8 cellular contexts compared by ENCODE assay signal in the genomic region with DNA sequence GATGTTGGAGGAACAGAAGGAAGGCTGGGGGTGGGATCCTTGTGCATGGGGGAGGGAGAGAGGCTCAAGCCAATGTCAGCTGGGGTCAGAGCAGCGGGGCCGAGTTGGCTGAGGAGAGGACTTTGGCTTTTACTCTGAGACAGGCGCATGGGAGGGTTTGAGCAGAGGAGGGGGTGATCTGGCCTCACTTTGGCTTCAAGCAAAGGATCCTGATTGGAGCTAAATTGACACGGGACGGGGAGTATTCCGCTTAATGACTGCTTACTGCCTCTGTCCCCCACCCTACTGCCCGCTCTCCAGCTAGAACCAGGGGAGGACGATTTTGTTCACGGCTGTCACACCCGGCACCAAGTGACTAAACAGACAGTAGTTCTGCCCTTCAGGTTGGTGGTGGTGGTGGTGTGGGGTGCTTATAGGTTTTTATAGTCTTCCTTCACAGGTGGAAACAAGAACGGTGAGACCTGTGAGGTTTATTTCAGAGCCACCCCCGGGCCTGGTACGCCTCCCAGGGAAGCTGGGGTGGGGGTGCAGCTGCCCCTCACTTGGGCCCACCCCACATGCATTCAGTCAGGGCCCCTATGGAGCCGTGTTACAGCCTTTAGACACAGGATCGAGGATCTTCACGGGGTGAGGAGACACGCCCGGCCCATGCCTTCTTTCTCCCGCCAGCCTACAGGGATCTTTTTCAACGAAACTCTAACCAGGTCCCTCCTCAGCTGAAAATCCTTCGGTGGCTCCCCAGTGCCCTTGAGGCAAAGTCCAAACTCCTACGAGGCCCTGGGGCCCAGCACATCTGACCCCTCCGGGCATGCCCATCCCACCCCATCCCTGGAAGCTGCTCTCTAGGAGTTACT. TPM values are rescaled to one million over a fixed set of nuclear protein-coding genes. Genes with fewer than 3 reads are reported as not detected.
DNase-seq lines count a peak whose midpoint lies in the region; ATAC-seq and TF ChIP-seq lines count a peak whose summit lies in the region.

No MANE protein-coding gene starts in this region.

- POLR2A ChIA-PET in CD8-positive, alpha-beta memory T cell (lab: Charles Lee), result interaction anchor here (0.8 kb wide), 1 partner anchor 87 kb away, joined by 3 read pairs; no protein-coding TSS in a partner anchor

- no peaks in the 10 kb centered on the region for H3K36me3 ChIP-seq in CD8-positive, alpha-beta memory T cell (ENCODE audit: insufficient read depth, low read length)
- H3K36me3 ChIP-seq in HUES48 (ENCODE audit: control insufficient read depth, insufficient read depth, low read length), result peaks cover 5% of the 10 kb centered on the region; the same call in 1 of the 2 replicates

- peak overlapping the region; percentile 51 for H3K27ac ChIP-seq in CD8-positive, alpha-beta memory T cell (ENCODE audit: low read depth, low read length)
- H3K27ac ChIP-seq in HUES48 (ENCODE audit: low read depth, low read length), result no peak overlapping the region

- TF ChIP-seq CTCF in chondrocyte (IDR thresholded peaks at IDR 0.05) (no peak), neural crest cell (conservative IDR thresholded peaks at IDR 0.05) (no peak)

- H3K4me1 ChIP-seq in CD8-positive, alpha-beta memory T cell (ENCODE audit: insufficient read depth, low read length), result peaks cover 24% of the 10 kb centered on the region
- peaks cover 38% of the 10 kb centered on the region for H3K4me1 ChIP-seq in HUES48 (ENCODE audit: control insufficient read depth, insufficient read depth, low read length)

- no peak for DNase-seq in CD8-positive, alpha-beta memory T cell
- DNase-seq in chondrocyte (ENCODE audit: low spot score) (no peak), neural crest cell (ENCODE audit: low read depth, low spot score) (no peak), LoVo (ENCODE audit: low spot score) (no peak), inferior parietal cortex (ENCODE audit: extremely low spot score) (no peak), OCI-M2 (lab: John Stamatoyannopoulos, UW; ENCODE audit: unreplicated experiment) (no peak)

- peaks cover 3 to 6% of the 10 kb centered on the region in 2 donors for H3K27me3 Mint-ChIP-seq in CD8-positive, alpha-beta memory T cell
- H3K27me3 Mint-ChIP-seq in chondrocyte (ENCODE audit: low read depth), result no peaks in the 10 kb centered on the region
- peaks cover 32% of the 10 kb centered on the region for H3K27me3 Mint-ChIP-seq in neural crest cell (ENCODE audit: low read depth)

- ATAC-seq in GM21723 (IDR thresholded peaks at IDR 0.05; ENCODE audit: unreplicated experiment), result no peak

- H3K4me3 Mint-ChIP-seq in CD8-positive, alpha-beta memory T cell, result peak overlapping the region; percentile 17 to 78 (median 68)
- H3K4me3 Mint-ChIP-seq in chondrocyte (ENCODE audit: unreplicated experiment) (peak overlapping the region; percentile 60), neural crest cell (peak overlapping the region; percentile 39)

- H3K9me3 Mint-ChIP-seq in CD8-positive, alpha-beta memory T cell, result no peaks in the 10 kb centered on the region
- H3K9me3 Mint-ChIP-seq in chondrocyte (ENCODE audit: low read depth) (no peaks in the 10 kb centered on the region), neural crest cell (no peaks in the 10 kb centered on the region)

- H3K4me1 Mint-ChIP-seq in CD8-positive, alpha-beta memory T cell, result peaks cover 18 to 39% (median 26%) of the 10 kb centered on the region in 3 donors
- peaks cover 41% of the 10 kb centered on the region for H3K4me1 Mint-ChIP-seq in chondrocyte (ENCODE audit: low read depth)
- H3K4me1 Mint-ChIP-seq in neural crest cell, result peaks cover 47% of the 10 kb centered on the region

- no peak overlapping the region for H3K4me3 ChIP-seq in CD8-positive, alpha-beta memory T cell (ENCODE audit: low read length)
- peak overlapping the region; percentile 48 for H3K4me3 ChIP-seq in HUES48 (ENCODE audit: low read depth, low read length)

- H3K9me3 ChIP-seq in CD8-positive, alpha-beta memory T cell (ENCODE audit: low read length), result no peaks in the 10 kb centered on the region
- no peaks in the 10 kb centered on the region for H3K9me3 ChIP-seq in HUES48 (ENCODE audit: control insufficient read depth, insufficient read depth, low read length)

- no peak overlapping the region for H3K9ac ChIP-seq in HUES48 (ENCODE audit: low read depth, low read length)

- H3K27ac Mint-ChIP-seq in CD8-positive, alpha-beta memory T cell, result peak overlapping the region in 4 of 8 donors; percentile 3 to 83 (median 40)
- H3K27ac Mint-ChIP-seq in chondrocyte (ENCODE audit: unreplicated experiment), result no peak overlapping the region
- H3K27ac Mint-ChIP-seq in neural crest cell (ENCODE audit: unreplicated experiment), result no peak overlapping the region

- H3K36me3 Mint-ChIP-seq in CD8-positive, alpha-beta memory T cell, result no peaks in the 10 kb centered on the region
- peaks cover 3% of the 10 kb centered on the region for H3K36me3 Mint-ChIP-seq in chondrocyte (ENCODE audit: low read depth)
- no peaks in the 10 kb centered on the region for H3K36me3 Mint-ChIP-seq in neural crest cell (ENCODE audit: low read depth)

- no peaks in the 10 kb centered on the region for H3K27me3 ChIP-seq in CD8-positive, alpha-beta memory T cell (ENCODE audit: insufficient read depth, low read length, poor library complexity, severe bottlenecking)
- peaks cover 16% of the 10 kb centered on the region for H3K27me3 ChIP-seq in HUES48 (ENCODE audit: control insufficient read depth, insufficient read depth, low read length)

- CTCF ChIA-PET in CD8-positive, alpha-beta memory T cell (lab: Charles Lee), result interaction anchor here (0.8 to 8.5 kb wide), 7 partner anchors 13 to 206 kb away, joined by 3 to 150 read pairs (median 3); no protein-coding TSS in a partner anchor

RNA-seq across cellular contexts. Expression of gene SNAI1, which starts 1.3 kb away (rescaled TPM):
- under 1 TPM; 0.42 to 0.49 TPM for total RNA-seq in CD8-positive, alpha-beta memory T cell
- polyA plus RNA-seq in CD8-positive, alpha-beta memory T cell, result 0.60 TPM
- 4.9 to 15.1 TPM (median 6.1 TPM) in 3 replicates for total RNA-seq in chondrocyte
- 12.5 and 12.9 TPM in 2 replicates for total RNA-seq in neural crest cell

RNA-seq across cellular contexts. Expression of gene RNF114, which starts 45.2 kb away (rescaled TPM):
- total RNA-seq in CD8-positive, alpha-beta memory T cell, result 10 to 100 TPM; 64.0 to 67.1 TPM
- 112 TPM for polyA plus RNA-seq in CD8-positive, alpha-beta memory T cell
- total RNA-seq in chondrocyte (45.4 to 49.5 TPM (median 46.2 TPM) in 3 replicates), neural crest cell (53.0 and 59.0 TPM in 2 replicates)
